30 cellular contexts compared by ENCODE assay signal in the genomic region with DNA sequence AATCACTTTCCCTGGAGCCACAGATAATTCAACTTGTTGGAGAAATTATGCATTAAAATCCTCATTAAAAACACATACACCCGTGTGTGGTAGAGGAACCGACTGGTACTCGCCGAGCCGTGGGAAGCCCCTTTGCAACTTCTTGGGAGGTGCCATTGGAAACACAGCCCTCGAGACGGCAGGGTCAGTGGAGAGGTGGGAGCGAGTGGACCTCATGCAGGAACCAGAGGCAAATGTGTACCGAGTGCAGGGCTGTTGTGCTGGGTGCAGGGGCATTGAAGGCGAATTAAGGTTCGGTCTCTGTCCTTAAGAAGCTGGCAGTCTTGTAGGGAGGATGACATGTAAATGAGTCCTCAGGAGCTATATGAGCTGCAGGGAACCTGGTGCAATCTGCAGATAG.
"Had no signal": no experiment of that assay in that cellular context is flagged by ENCODE, and none has a peak within 500 bp of the region (broad histone marks: within the 10 kb centered on the region; RNA-seq: fewer than 3 reads in every experiment).

No MANE protein-coding gene starts in this region.

- H3K27ac Mint-ChIP-seq: activated CD4-positive, alpha-beta memory T cell treated with anti-CD3 and anti-CD28 coated beads, Interleukin-2, amount 10 ng/mL, durations not matched to agents 7 days and 5 days; activated CD4-positive, alpha-beta T cell treated with anti-CD3 and anti-CD28 coated beads for 36 hours; activated CD4-positive, alpha-beta T cell treated with anti-CD3 and anti-CD28 coated beads, Interleukin-2, amount 10 ng/mL, durations not matched to agents 24 days and 14 days; activated naive CD8-positive, alpha-beta T cell treated with anti-CD3 and anti-CD28 coated beads, Interleukin-2, amount 10 ng/mL, durations not matched to agents 7 days and 5 days; activated T-cell treated with anti-CD3 and anti-CD28 coated beads, Interleukin-2, amount 50 U/mL, for 24 hours; brain had no signal

- H3K27me3 ChIP-seq: ascending aorta, breast epithelium, cardiac muscle cell, esophagus squamous epithelium, gastroesophageal sphincter had no signal

- ATAC-seq: activated CD4-positive, alpha-beta T cell treated with anti-CD3 and anti-CD28 coated beads for 36 hours; activated naive CD4-positive, alpha-beta T cell treated with anti-CD3 and anti-CD28 coated beads, Interleukin-2, amount 50 U/mL, for 72 hours; activated T-cell treated with anti-CD3 and anti-CD28 coated beads, Interleukin-2, amount 50 U/mL, for 72 hours; gastroesophageal sphincter had no signal

- H3K4me3 Mint-ChIP-seq: activated CD4-positive, alpha-beta memory T cell treated with anti-CD3 and anti-CD28 coated beads, Interleukin-2, amount 10 ng/mL, durations not matched to agents 7 days and 5 days; activated CD4-positive, alpha-beta T cell treated with anti-CD3 and anti-CD28 coated beads for 36 hours; activated CD4-positive, alpha-beta T cell treated with anti-CD3 and anti-CD28 coated beads, Interleukin-2, amount 10 ng/mL, durations not matched to agents 24 days and 14 days; activated naive CD8-positive, alpha-beta T cell treated with anti-CD3 and anti-CD28 coated beads, Interleukin-2, amount 10 ng/mL, durations not matched to agents 7 days and 5 days; activated T-cell treated with anti-CD3 and anti-CD28 coated beads, Interleukin-2, amount 50 U/mL, for 24 hours; activated T-cell treated with anti-CD3 and anti-CD28 coated beads, Interleukin-2, amount 50 U/mL, for 72 hours; brain had no signal

- H3K36me3 Mint-ChIP-seq: activated naive CD4-positive, alpha-beta T cell treated with anti-CD3 and anti-CD28 coated beads, Interleukin-2, amount 50 U/mL, for 72 hours; activated naive CD8-positive, alpha-beta T cell treated with anti-CD3 and anti-CD28 coated beads, Interleukin-2, amount 10 ng/mL, durations not matched to agents 7 days and 5 days; brain had no signal

- H3K36me3 ChIP-seq: breast epithelium, cardiac muscle cell had no signal

- H3K27me3 Mint-ChIP-seq: activated CD4-positive, alpha-beta memory T cell treated with anti-CD3 and anti-CD28 coated beads, Interleukin-2, amount 10 ng/mL, durations not matched to agents 7 days and 5 days; activated CD4-positive, alpha-beta T cell treated with anti-CD3 and anti-CD28 coated beads for 36 hours; activated CD4-positive, alpha-beta T cell treated with anti-CD3 and anti-CD28 coated beads, Interleukin-2, amount 10 ng/mL, durations not matched to agents 24 days and 14 days; activated naive CD8-positive, alpha-beta T cell treated with anti-CD3 and anti-CD28 coated beads, Interleukin-2, amount 10 ng/mL, durations not matched to agents 7 days and 5 days; activated T-cell treated with anti-CD3 and anti-CD28 coated beads, Interleukin-2, amount 50 U/mL, for 24 hours had no signal

- FAIRE-seq: endometrium, endothelial cell of umbilical vein had no signal

- H3K27ac ChIP-seq: ascending aorta, breast epithelium, cardiac muscle cell, coronary artery, epithelial cell of prostate, esophagus squamous epithelium, gastroesophageal sphincter had no signal

- H3K4me1 ChIP-seq: ascending aorta, gastroesophageal sphincter had no signal

- H3K4me1 Mint-ChIP-seq: activated CD4-positive, alpha-beta memory T cell treated with anti-CD3 and anti-CD28 coated beads, Interleukin-2, amount 10 ng/mL, durations not matched to agents 7 days and 5 days had no signal

- H3K9me3 ChIP-seq: ascending aorta, breast epithelium, esophagus squamous epithelium, gastroesophageal sphincter had no signal

- DNase-seq: activated CD4-positive, alpha-beta memory T cell treated with anti-CD3 and anti-CD28 coated beads, Interleukin-2, amount 10 ng/mL, durations not matched to agents 7 days and 5 days; activated CD4-positive, alpha-beta T cell treated with anti-CD3 and anti-CD28 coated beads for 36 hours; activated CD4-positive, alpha-beta T cell treated with anti-CD3 and anti-CD28 coated beads, Interleukin-2, amount 10 ng/mL, durations not matched to agents 24 days and 14 days; activated CD4-positive, CD25-positive, alpha-beta regulatory T cell; activated CD4-positive, CD25-positive, alpha-beta regulatory T cell treated with anti-CD3 and anti-CD28 coated beads, Interleukin-2, amount 50 U/mL, for 72 hours; activated CD8-positive, alpha-beta memory T cell treated with anti-CD3 and anti-CD28 coated beads, Interleukin-2, amount 50 U/mL, for 48 hours; activated effector memory CD4-positive, alpha-beta T cell treated with Interleukin-2 at 50 U/mL for 16 hours; activated gamma-delta T cell treated with Interleukin-2 at 50 U/mL for 16 hours; activated naive CD4-positive, alpha-beta T cell treated with Interleukin-2 at 50 U/mL for 16 hours; activated naive CD8-positive, alpha-beta T cell treated with anti-CD3 and anti-CD28 coated beads, Interleukin-2, amount 10 ng/mL, durations not matched to agents 7 days and 5 days; activated T-cell treated with anti-CD3 and anti-CD28 coated beads for 4 hours; activated T-cell treated with anti-CD3 and anti-CD28 coated beads, Interleukin-2, amount 50 U/mL, for 24 hours; activated T-cell treated with anti-CD3 and anti-CD28 coated beads, Interleukin-2, amount 50 U/mL, for 72 hours; central memory CD4-positive, alpha-beta T cell; cerebellar nuclear complex; dermis blood vessel endothelial cell; effector CD4-positive, alpha-beta T cell; esophagus squamous epithelium; foreskin melanocyte; T-helper 2 cell had no signal

- H3K9me3 Mint-ChIP-seq: activated CD4-positive, alpha-beta memory T cell treated with anti-CD3 and anti-CD28 coated beads, Interleukin-2, amount 10 ng/mL, durations not matched to agents 7 days and 5 days; activated CD4-positive, alpha-beta T cell treated with anti-CD3 and anti-CD28 coated beads, Interleukin-2, amount 10 ng/mL, durations not matched to agents 24 days and 14 days; activated naive CD4-positive, alpha-beta T cell treated with anti-CD3 and anti-CD28 coated beads, Interleukin-2, amount 50 U/mL, for 72 hours; activated naive CD8-positive, alpha-beta T cell treated with anti-CD3 and anti-CD28 coated beads, Interleukin-2, amount 10 ng/mL, durations not matched to agents 7 days and 5 days; activated T-cell treated with anti-CD3 and anti-CD28 coated beads, Interleukin-2, amount 50 U/mL, for 24 hours; activated T-cell treated with anti-CD3 and anti-CD28 coated beads, Interleukin-2, amount 50 U/mL, for 72 hours had no signal

- H3K4me3 ChIP-seq: ascending aorta, breast epithelium, cardiac muscle cell, coronary artery, esophagus squamous epithelium, gastroesophageal sphincter had no signal
